Comparison of ENCODE assay signal across 14 cellular contexts in genomic region chr14:104237651-104238423, GRCh38.
"Had no signal": no experiment of that assay in that cellular context is flagged by ENCODE, and none has a peak within 500 bp of the region (broad histone marks: within the 10 kb centered on the region; RNA-seq: fewer than 3 reads in every experiment).

No MANE protein-coding gene starts in this region.

- H3K4me1 ChIP-seq: foreskin keratinocyte, spleen, testis, vagina had no signal

- H3K4me3 ChIP-seq: neural progenitor cell, spleen, testis, vagina had no signal

- H3K27ac ChIP-seq: foreskin keratinocyte, neural progenitor cell, spleen, testis, vagina had no signal

- H3K27ac Mint-ChIP-seq: activated CD4-positive, alpha-beta T cell treated with anti-CD3 and anti-CD28 coated beads, Interleukin-2, amount 10 ng/mL, durations not matched to agents 7 days and 5 days; activated naive CD8-positive, alpha-beta T cell treated with anti-CD3 and anti-CD28 coated beads, Interleukin-2, amount 10 ng/mL, durations not matched to agents 7 days and 5 days; activated T-cell treated with anti-CD3 and anti-CD28 coated beads, Interleukin-2, amount 50 U/mL, for 24 hours had no signal

- H3K36me3 Mint-ChIP-seq: activated naive CD8-positive, alpha-beta T cell treated with anti-CD3 and anti-CD28 coated beads, Interleukin-2, amount 10 ng/mL, durations not matched to agents 7 days and 5 days; neural progenitor cell had no signal

- H3K27me3 ChIP-seq: foreskin keratinocyte, neural progenitor cell, testis, vagina had no signal

- H3K4me3 Mint-ChIP-seq: activated CD4-positive, alpha-beta T cell treated with anti-CD3 and anti-CD28 coated beads, Interleukin-2, amount 10 ng/mL, durations not matched to agents 7 days and 5 days; activated naive CD8-positive, alpha-beta T cell treated with anti-CD3 and anti-CD28 coated beads, Interleukin-2, amount 10 ng/mL, durations not matched to agents 7 days and 5 days; activated T-cell treated with anti-CD3 and anti-CD28 coated beads, Interleukin-2, amount 50 U/mL, for 24 hours; neural progenitor cell had no signal

- H3K9me3 ChIP-seq: testis had no signal

- ATAC-seq: foreskin keratinocyte; right cardiac atrium; stimulated activated naive CD8-positive, alpha-beta T cell treated with anti-CD3 and anti-CD28 coated beads, Interleukin-15, Interleukin-2, amounts not matched to agents 100 U/mL and 50 U/mL, for 24 hours had no signal

- DNase-seq: activated CD4-positive, alpha-beta T cell treated with anti-CD3 and anti-CD28 coated beads, Interleukin-2, amount 10 ng/mL, durations not matched to agents 7 days and 5 days; activated CD4-positive, CD25-positive, alpha-beta regulatory T cell; activated gamma-delta T cell; activated naive CD8-positive, alpha-beta T cell treated with anti-CD3 and anti-CD28 coated beads, Interleukin-2, amount 10 ng/mL, durations not matched to agents 7 days and 5 days; activated T-cell treated with anti-CD3 and anti-CD28 coated beads, Interleukin-2, amount 50 U/mL, for 24 hours; foreskin keratinocyte; spleen; stimulated activated CD4-positive, alpha-beta T cell treated with anti-CD3 and anti-CD28 coated beads, Interleukin-1b, Interleukin-23, amount 100 ng/mL, for 48 hours; stimulated activated naive CD8-positive, alpha-beta T cell treated with anti-CD3 and anti-CD28 coated beads, Interleukin-15, Interleukin-2, amounts not matched to agents 100 U/mL and 50 U/mL, for 24 hours; T-helper 2 cell; testis had no signal

- H3K36me3 ChIP-seq: neural progenitor cell, spleen, vagina had no signal

- H3K4me1 Mint-ChIP-seq: activated CD4-positive, alpha-beta T cell treated with anti-CD3 and anti-CD28 coated beads, Interleukin-2, amount 10 ng/mL, durations not matched to agents 7 days and 5 days; activated naive CD8-positive, alpha-beta T cell treated with anti-CD3 and anti-CD28 coated beads, Interleukin-2, amount 10 ng/mL, durations not matched to agents 7 days and 5 days had no signal

- H3K27me3 Mint-ChIP-seq: activated CD4-positive, alpha-beta T cell treated with anti-CD3 and anti-CD28 coated beads, Interleukin-2, amount 10 ng/mL, durations not matched to agents 7 days and 5 days had no signal
